8 cellular contexts compared by ENCODE assay signal in genomic region chr12:103966736-103967135, GRCh38. TPM values are rescaled to one million over a fixed set of nuclear protein-coding genes. Genes with fewer than 3 reads are reported as not detected.
DNase-seq lines count a peak whose midpoint lies in the region; ATAC-seq and TF ChIP-seq lines count a peak whose summit lies in the region.

No MANE protein-coding gene starts in this region.

- H4K20me1 ChIP-seq in OCI-LY1 (ENCODE audit: insufficient read depth, low read length), result no peaks in the 10 kb centered on the region

- peaks cover 5% of the 10 kb centered on the region for H3K36me3 ChIP-seq in CD4-positive, CD25-positive, alpha-beta regulatory T cell (ENCODE audit: control insufficient read depth, insufficient read depth, low read length)
- H3K36me3 ChIP-seq in OCI-LY1 (ENCODE audit: insufficient read depth, low read length), result no peaks in the 10 kb centered on the region; the same call in 1 of the 2 replicates
- peaks cover 21% of the 10 kb centered on the region for H3K36me3 ChIP-seq in endodermal cell (ENCODE audit: control insufficient read depth, insufficient read depth, low read length)
- H3K36me3 ChIP-seq in neuron (ENCODE audit: insufficient read depth, low read length), result peaks cover 14% of the 10 kb centered on the region

- H3K9me2 ChIP-seq in OCI-LY1 (ENCODE audit: low read depth, low read length), result no peaks in the 10 kb centered on the region

- H3K27me3 Mint-ChIP-seq in CD4-positive, CD25-positive, alpha-beta regulatory T cell, result no peaks in the 10 kb centered on the region
- no peaks in the 10 kb centered on the region for H3K27me3 Mint-ChIP-seq in endodermal cell (ENCODE audit: insufficient read depth)

- H3K4me1 Mint-ChIP-seq in CD4-positive, CD25-positive, alpha-beta regulatory T cell, result peaks cover 34 to 71% (median 53%) of the 10 kb centered on the region in 4 donors
- H3K4me1 Mint-ChIP-seq in endodermal cell, result peaks cover 22% of the 10 kb centered on the region

- peaks cover 56% of the 10 kb centered on the region for H3K79me2 ChIP-seq in OCI-LY1 (ENCODE audit: insufficient read depth, low read length)

- peaks cover 46% of the 10 kb centered on the region for H3K4me1 ChIP-seq in CD4-positive, CD25-positive, alpha-beta regulatory T cell (ENCODE audit: control insufficient read depth, insufficient read depth, low read length, poor library complexity, severe bottlenecking)
- H3K4me1 ChIP-seq in OCI-LY1 (ENCODE audit: insufficient read depth, low read length, severe bottlenecking), result peaks cover 20% of the 10 kb centered on the region
- H3K4me1 ChIP-seq in endodermal cell (ENCODE audit: control insufficient read depth, insufficient read depth, low read length), result no peaks in the 10 kb centered on the region
- peaks cover 20% of the 10 kb centered on the region for H3K4me1 ChIP-seq in neuron (ENCODE audit: insufficient read depth, low read length)

- 63 to 67% methylated on average over 1 of the region's 1 CpG for WGBS in endodermal cell (ENCODE audit: insufficient coverage in 1 of 2, insufficient read length in 1 of 2), 2 experiments

- no peaks in the 10 kb centered on the region for H3F3A ChIP-seq in OCI-LY1 (ENCODE audit: insufficient read depth, low read length)

- H3K9ac ChIP-seq in OCI-LY1 (ENCODE audit: low read length) (peak overlapping the region; percentile 92), endodermal cell (ENCODE audit: extremely low read depth, low read length, poor library complexity, severe bottlenecking) (peak overlapping the region; percentile 90)

- ATAC-seq in CD4-positive, CD25-positive, alpha-beta regulatory T cell (ENCODE audit: low read depth in 2 of 2), result no peak
- ATAC-seq in GM21786 (IDR thresholded peaks at IDR 0.05; ENCODE audit: unreplicated experiment) (no peak), GM18505 (IDR thresholded peaks at IDR 0.05; ENCODE audit: unreplicated experiment) (no peak)

- no peaks in the 10 kb centered on the region for H3K9me3 ChIP-seq in CD4-positive, CD25-positive, alpha-beta regulatory T cell (ENCODE audit: control insufficient read depth in 2 of 2, low read length in 2 of 2)
- no peaks in the 10 kb centered on the region for H3K9me3 ChIP-seq in OCI-LY1 (ENCODE audit: low read length)
- no peaks in the 10 kb centered on the region for H3K9me3 ChIP-seq in endodermal cell (ENCODE audit: control insufficient read depth, low read length)
- no peaks in the 10 kb centered on the region for H3K9me3 ChIP-seq in neuron (ENCODE audit: low read length)

- TF ChIP-seq POLR2A in GM18505 (IDR thresholded peaks at IDR 0.05; ENCODE audit: borderline replicate concordance, extremely low read depth, insufficient read depth, insufficient read length), result no peak

- peak overlapping the region; percentile 96 to 97 (median 97) for H3K4me3 Mint-ChIP-seq in CD4-positive, CD25-positive, alpha-beta regulatory T cell
- H3K4me3 Mint-ChIP-seq in endodermal cell, result peak overlapping the region; percentile 96

- H3K4me3 ChIP-seq in CD4-positive, CD25-positive, alpha-beta regulatory T cell (ENCODE audit: low read depth, low read length), result peak overlapping the region; percentile 95
- H3K4me3 ChIP-seq in OCI-LY1 (ENCODE audit: low read depth, low read length, poor library complexity, severe bottlenecking), result peak overlapping the region; percentile 81
- peak overlapping the region; percentile 92 for H3K4me3 ChIP-seq in endodermal cell (ENCODE audit: low read length)
- peak overlapping the region; percentile 74 for H3K4me3 ChIP-seq in neuron (ENCODE audit: low read length)

- H3K27ac ChIP-seq in CD4-positive, CD25-positive, alpha-beta regulatory T cell (ENCODE audit: insufficient read depth, low read length, poor library complexity, severe bottlenecking), result peak overlapping the region; percentile 94
- H3K27ac ChIP-seq in OCI-LY1 (ENCODE audit: low read depth, low read length, poor library complexity, severe bottlenecking), result peak overlapping the region; percentile 61
- H3K27ac ChIP-seq in endodermal cell (ENCODE audit: low read depth, low read length), result peak overlapping the region; percentile 98

- DNase-seq in CD4-positive, CD25-positive, alpha-beta regulatory T cell, result no peak
- DNase-seq in endodermal cell (no peak), COLO829 (ENCODE audit: low spot score) (no peak)
- no peak for DNase-seq in stimulated activated CD8-positive, alpha-beta memory T cell treated with anti-CD3 and anti-CD28 coated beads, Interleukin-4, amount 100 ng/mL, for 48 hours

- H2AFZ ChIP-seq in OCI-LY1 (ENCODE audit: low read length) (no peak overlapping the region), neuron (ENCODE audit: low read depth, low read length) (peak overlapping the region; percentile 48)

- H3K36me3 Mint-ChIP-seq in CD4-positive, CD25-positive, alpha-beta regulatory T cell, result peaks cover 14% of the 10 kb centered on the region
- peaks cover 18% of the 10 kb centered on the region for H3K36me3 Mint-ChIP-seq in endodermal cell (ENCODE audit: low read depth)

- peak overlapping the region; percentile 77 for H3K4me2 ChIP-seq in OCI-LY1 (ENCODE audit: low read length)

- TF ChIP-seq CTCF in OCI-LY1 (IDR thresholded peaks at IDR 0.05; ENCODE audit: low read length) (no peak), endodermal cell (conservative IDR thresholded peaks at IDR 0.05) (no peak)

- H3K27me3 ChIP-seq in CD4-positive, CD25-positive, alpha-beta regulatory T cell (ENCODE audit: control insufficient read depth, insufficient read depth, low read length), result no peaks in the 10 kb centered on the region
- no peaks in the 10 kb centered on the region for H3K27me3 ChIP-seq in OCI-LY1 (ENCODE audit: insufficient read depth, low read length)
- no peaks in the 10 kb centered on the region for H3K27me3 ChIP-seq in endodermal cell (ENCODE audit: control insufficient read depth, insufficient read depth, low read length, poor library complexity, severe bottlenecking)
- no peaks in the 10 kb centered on the region for H3K27me3 ChIP-seq in neuron (ENCODE audit: insufficient read depth, low read length)

- peak overlapping the region; percentile 98 to 100 (median 99) for H3K27ac Mint-ChIP-seq in CD4-positive, CD25-positive, alpha-beta regulatory T cell
- peak overlapping the region; percentile 98 for H3K27ac Mint-ChIP-seq in endodermal cell

- no peaks in the 10 kb centered on the region for H3K9me3 Mint-ChIP-seq in CD4-positive, CD25-positive, alpha-beta regulatory T cell
- no peaks in the 10 kb centered on the region for H3K9me3 Mint-ChIP-seq in endodermal cell

RNA-seq across cellular contexts. Expression of gene TDG, which starts 1.1 kb away (rescaled TPM):
- total RNA-seq in CD4-positive, CD25-positive, alpha-beta regulatory T cell, result 26.7 TPM
- polyA plus RNA-seq in CD4-positive, CD25-positive, alpha-beta regulatory T cell, result 10 to 100 TPM; 18.6 to 23.0 (median 21.3) TPM
- 10 to 100 TPM; 53.4 to 58.1 TPM for total RNA-seq in endodermal cell
- 58.7 TPM for polyA plus RNA-seq in endodermal cell (2013, experiment 1 of 2)
- polyA plus RNA-seq in endodermal cell (2013, experiment 2 of 2), result 58.3 TPM

RNA-seq across cellular contexts. Expression of gene HSP90B1, which starts 36.5 kb away (rescaled TPM):
- total RNA-seq in CD4-positive, CD25-positive, alpha-beta regulatory T cell, result 254 TPM
- 100 to 1,000 TPM; 119 to 158 (median 141) TPM for polyA plus RNA-seq in CD4-positive, CD25-positive, alpha-beta regulatory T cell
- total RNA-seq in endodermal cell, result 1,000 to 10,000 TPM; 1,047 to 1,509 TPM
- 642 TPM for polyA plus RNA-seq in endodermal cell (2013, experiment 1 of 2)
- polyA plus RNA-seq in endodermal cell (2013, experiment 2 of 2), result 723 TPM
